ENCODE assay signal across 31 cellular contexts in genomic region chr17:72884066-72884465, GRCh38.
A peak's percentile ranks its signal among the peaks of the same experiment; 100 is the strongest.
DNase-seq lines count a peak whose midpoint lies in the region; ATAC-seq and TF ChIP-seq lines count a peak whose summit lies in the region.
"Had no signal": no experiment of that assay in that cellular context is flagged by ENCODE, and none has a peak within 500 bp of the region (broad histone marks: within the 10 kb centered on the region; RNA-seq: fewer than 3 reads in every experiment).

No MANE protein-coding gene starts in this region.

- no peak overlapping the region for H3K4me3 ChIP-seq in psoas muscle
- H3K4me3 ChIP-seq: breast epithelium, coronary artery, mucosa of descending colon, sigmoid colon, SJCRH30, testis, uterus had no signal

- 57 to 73% (median 58%) methylated on average over 2 of the region's 2 CpGs for WGBS in psoas muscle, 3 donors

- H3K4me1 ChIP-seq in psoas muscle = no peaks in the 10 kb centered on the region
- H3K4me1 ChIP-seq: breast epithelium, foreskin keratinocyte, parathyroid adenoma, sigmoid colon, SJCRH30, testis, uterus had no signal

- H3K27ac ChIP-seq in psoas muscle = no peak overlapping the region
- H3K27ac ChIP-seq: breast epithelium, coronary artery, foreskin keratinocyte, parathyroid adenoma, sigmoid colon, SJCRH30, testis, uterus had no signal

- peak in 12 of 14 donors; percentile 10 to 80 (median 54) for DNase-seq in C1 segment of cervical spinal cord (lab: John Stamatoyannopoulos, UW)
- peak in 54 of 56 donors; percentile 8 to 90 (median 66) for DNase-seq in amygdala (lab: John Stamatoyannopoulos, UW)
- peak; percentile 17 to 94 (median 84) for DNase-seq in head of caudate nucleus
- DNase-seq in occipital lobe (lab: John Stamatoyannopoulos, UW) = peak; percentile 64
- DNase-seq in psoas muscle = no peak
- no peak for DNase-seq in NCI-H774 (lab: John Stamatoyannopoulos, UW)
- no peak for DNase-seq in stimulated activated naive CD8-positive, alpha-beta T cell treated with anti-CD3 and anti-CD28 coated beads, Interleukin-15, Interleukin-2, amounts not matched to agents 100 U/mL and 50 U/mL, for 24 hours
- DNase-seq in GM03348 (ENCODE audit: low spot score) = no peak
- DNase-seq: activated CD4-positive, alpha-beta T cell treated with anti-CD3 and anti-CD28 coated beads, Interleukin-2, amount 10 ng/mL, durations not matched to agents 24 days and 14 days; activated CD8-positive, alpha-beta memory T cell treated with anti-CD3 and anti-CD28 coated beads, Interleukin-2, amount 10 ng/mL, durations not matched to agents 7 days and 5 days; activated naive CD4-positive, alpha-beta T cell treated with Interleukin-2 at 50 U/mL for 16 hours; activated T-cell treated with anti-CD3 and anti-CD28 coated beads, Interleukin-2, amount 50 U/mL, for 72 hours; CD8-positive, alpha-beta T cell; DMS153; foreskin keratinocyte; GOT3; IMR-90; kidney; mucosa of descending colon; NCI-H226; sigmoid colon; SJCRH30; stimulated activated CD4-positive, alpha-beta T cell treated with anti-CD3 and anti-CD28 coated beads, Interleukin-4, amount 100 ng/mL, for 24 hours; testis; uterus had no signal

- H3K27me3 ChIP-seq in psoas muscle (ENCODE audit: insufficient read depth in 3 of 3, low read length in 2 of 3) = no peaks in the 10 kb centered on the region
- H3K27me3 ChIP-seq: breast epithelium, foreskin keratinocyte, sigmoid colon, SJCRH30, testis, uterus had no signal

- ATAC-seq in psoas muscle = no peak
- no peak for ATAC-seq in stimulated activated naive CD8-positive, alpha-beta T cell treated with anti-CD3 and anti-CD28 coated beads, Interleukin-15, Interleukin-2, amounts not matched to agents 100 U/mL and 50 U/mL, for 24 hours
- ATAC-seq: activated CD8-positive, alpha-beta memory T cell treated with anti-CD3 and anti-CD28 coated beads, Interleukin-2, amount 10 ng/mL, durations not matched to agents 7 days and 5 days; activated T-cell treated with anti-CD3 and anti-CD28 coated beads, Interleukin-2, amount 50 U/mL, for 72 hours; CD8-positive, alpha-beta T cell; esophagus mucosa; foreskin keratinocyte; mucosa of descending colon; natural killer cell treated with Interleukin-12 subunit alpha and Interleukin-12 subunit beta and Interleukin-15 and Interleukin-18, amount 100 ng/mL, for 72 hours; stimulated activated effector memory CD8-positive, alpha-beta T cell treated with anti-CD3 and anti-CD28 coated beads, Interleukin-12 subunit alpha, Interleukin-12 subunit beta, amount 100 ng/mL, for 72 hours had no signal

- TF ChIP-seq CTCF in psoas muscle (IDR thresholded peaks at IDR 0.05) = no peak

- no peaks in the 10 kb centered on the region for H3K9me3 ChIP-seq in psoas muscle
- H3K9me3 ChIP-seq: SJCRH30, testis, uterus had no signal

- intact Hi-C loops in head of caudate nucleus (cut with DNase I) = no loop called here
- intact Hi-C loops in psoas muscle (cut with DNase I) = no loop called here

- H3K36me3 ChIP-seq in psoas muscle (ENCODE audit: insufficient read depth in 1 of 2, low read depth in 1 of 2) = no peaks in the 10 kb centered on the region
- H3K36me3 ChIP-seq: breast epithelium, sigmoid colon, SJCRH30, uterus had no signal

Comparison
In these comparisons a context has a peak if more than half of its experiments do, and no peak if none do; other contexts are left out.
1. DNase-seq: peak in C1 segment of cervical spinal cord (12 of 14), amygdala (54 of 56), head of caudate nucleus (42 of 42) and occipital lobe (single experiment); none in psoas muscle (0 of 2), NCI-H774 (single experiment), stimulated activated naive CD8-positive, alpha-beta T cell treated with anti-CD3 and anti-CD28 coated beads, Interleukin-15, Interleukin-2, amounts not matched to agents 100 U/mL and 50 U/mL, for 24 hours (single experiment) and GM03348 (single experiment).